In genomic region chr4:184814686-184815045, GRCh38 we compare ENCODE assay signal across 9 cellular contexts. TPM values are rescaled to one million over a fixed set of nuclear protein-coding genes. Genes with fewer than 3 reads are reported as not detected.
DNase-seq lines count a peak whose midpoint lies in the region; ATAC-seq and TF ChIP-seq lines count a peak whose summit lies in the region.
"Had no signal": no experiment of that assay in that cellular context is flagged by ENCODE, and none has a peak within 500 bp of the region (broad histone marks: within the 10 kb centered on the region; RNA-seq: fewer than 3 reads in every experiment).

No MANE protein-coding gene starts in this region.

- H3K27me3 ChIP-seq in HL-60 (ENCODE audit: insufficient read depth, poor library complexity, severe bottlenecking): no peaks in the 10 kb centered on the region
- H3K27me3 ChIP-seq in adipocyte (replicated peaks; ENCODE audit: control insufficient read depth, insufficient read depth, low read length): no peaks in the 10 kb centered on the region
- H3K27me3 ChIP-seq in liver (ENCODE audit: control insufficient read depth in 4 of 4, insufficient read depth in 4 of 4, low read length in 3 of 4): no peaks in the 10 kb centered on the region
- no peaks in the 10 kb centered on the region for H3K27me3 ChIP-seq in stomach

- ATAC-seq in GM19328 (IDR thresholded peaks at IDR 0.05; ENCODE audit: unreplicated experiment) (no peak), GM21717 (IDR thresholded peaks at IDR 0.05; ENCODE audit: unreplicated experiment) (no peak)

- peak overlapping the region; percentile 65 for H3K9ac ChIP-seq in adipocyte (ENCODE audit: low read length)
- H3K9ac ChIP-seq in liver (ENCODE audit: low read depth in 1 of 2, low read length in 2 of 2): peak overlapping the region in 1 of 2 donors; percentile 46

- DNase-seq in HL-60 (ENCODE audit: low read depth in 1 of 2, low spot score in 1 of 2) (no peak), adipocyte (ENCODE audit: low read depth) (peak; percentile 48), stomach (no peak), LoVo (ENCODE audit: low spot score) (no peak)
- no peak for DNase-seq in activated naive CD4-positive, alpha-beta T cell treated with anti-CD3 and anti-CD28 coated beads, Interleukin-2, amount 50 U/mL, for 16 hours
- DNase-seq: NCI-H748 treated with DMSO at 0.1 percent for 48 hours had no signal

- H3K9me3 ChIP-seq in adipocyte (ENCODE audit: control insufficient read depth, low read length) (no peaks in the 10 kb centered on the region), liver (ENCODE audit: control insufficient read depth in 4 of 4, low read length in 3 of 4) (no peaks in the 10 kb centered on the region), stomach (no peaks in the 10 kb centered on the region)

- peaks cover 24% of the 10 kb centered on the region for H3K36me3 ChIP-seq in adipocyte (ENCODE audit: control insufficient read depth, insufficient read depth, low read length, severe bottlenecking)
- peaks cover 0 to 2% (median 0%) of the 10 kb centered on the region in 4 donors for H3K36me3 ChIP-seq in liver (ENCODE audit: control insufficient read depth in 4 of 4, insufficient read depth in 3 of 4, low read depth in 1 of 4, low read length in 3 of 4)
- no peaks in the 10 kb centered on the region for H3K36me3 ChIP-seq in stomach

- H3K4me3 ChIP-seq in HL-60 (replicated peaks; ENCODE audit: insufficient read depth, low read length) (no peak overlapping the region), adipocyte (ENCODE audit: low read length) (peak overlapping the region; percentile 61), liver (ENCODE audit: low read depth in 1 of 3, low read length in 3 of 3) (peak overlapping the region in 1 of 3 donors; percentile 23), stomach (peak overlapping the region; percentile 1 to 22 (median 10))

- peak overlapping the region; percentile 33 for H3K27ac ChIP-seq in HL-60 (replicated peaks)
- peak overlapping the region; percentile 82 to 87 for H3K27ac ChIP-seq in liver (ENCODE audit: low read depth in 1 of 2, low read length in 2 of 2)
- peak overlapping the region in 4 of 5 donors; percentile 67 to 83 (median 78) for H3K27ac ChIP-seq in stomach

- no peak for TF ChIP-seq RAD21 in liver (IDR thresholded peaks at IDR 0.05)

- peaks cover 72% of the 10 kb centered on the region for H3K4me1 ChIP-seq in adipocyte (ENCODE audit: control insufficient read depth, insufficient read depth, low read length)
- peaks cover 9 to 92% (median 75%) of the 10 kb centered on the region in 4 donors for H3K4me1 ChIP-seq in liver (ENCODE audit: control insufficient read depth in 4 of 4, insufficient read depth in 4 of 4, low read length in 3 of 4)
- H3K4me1 ChIP-seq in stomach: peaks cover 21 to 74% (median 45%) of the 10 kb centered on the region in 4 donors

- TF ChIP-seq CTCF in HL-60 (IDR thresholded peaks at IDR 0.05; ENCODE audit: insufficient read depth, low read length) (no peak), liver (IDR thresholded peaks at IDR 0.05; ENCODE audit: low read depth, low read length, missing input control) (no peak), stomach (IDR thresholded peaks at IDR 0.05) (no peak)

- WGBS in liver: 24% methylated on average over 5 of the region's 5 CpGs
- WGBS in stomach, 5 donors: 17 to 31% (median 22%) methylated on average over 5 of the region's 5 CpGs

- intact Hi-C loops in stomach (cut with DNase I; ENCODE audit: low total_unique reads): no loop called here

- no peak for TF ChIP-seq POLR2A in stomach (IDR thresholded peaks at IDR 0.05)

- no peak for TF ChIP-seq EP300 in stomach (IDR thresholded peaks at IDR 0.05)

TF ChIP-seq in liver, 16 proteins besides CTCF, POLR2A, EP300 and RAD21:
- no peak for TF ChIP-seq HNF4A (conservative IDR thresholded peaks at IDR 0.05)
- TF ChIP-seq FOXA2 (IDR thresholded peaks at IDR 0.05): no peak
- TF ChIP-seq NR2F2 (IDR thresholded peaks at IDR 0.05): no peak
- no peak for TF ChIP-seq JUND (IDR thresholded peaks at IDR 0.05)
- no peak for TF ChIP-seq FOXA1 (IDR thresholded peaks at IDR 0.05)
- no peak for TF ChIP-seq EGR1 (IDR thresholded peaks at IDR 0.05; ENCODE audit: low read depth in 2 of 2)
- TF ChIP-seq TAF1 (conservative IDR thresholded peaks at IDR 0.05): no peak
- no peak for TF ChIP-seq GABPA (IDR thresholded peaks at IDR 0.05 in 1 of 2, conservative IDR thresholded peaks at IDR 0.05 in 1 of 2)
- TF ChIP-seq SP1 (IDR thresholded peaks at IDR 0.05): no peak
- TF ChIP-seq RXRA (IDR thresholded peaks at IDR 0.05): no peak
- no peak for TF ChIP-seq REST (IDR thresholded peaks at IDR 0.05)
- TF ChIP-seq YY1 (IDR thresholded peaks at IDR 0.05): no peak
- TF ChIP-seq HNF4G (IDR thresholded peaks at IDR 0.05): no peak
- no peak for TF ChIP-seq MAX (IDR thresholded peaks at IDR 0.05)
- no peak for TF ChIP-seq ATF3 (IDR thresholded peaks at IDR 0.05)
- no peak for TF ChIP-seq ZBTB33 (IDR thresholded peaks at IDR 0.05)

RNA-seq across cellular contexts. Expression of gene ACSL1, which starts 11.1 kb away (rescaled TPM):
- total RNA-seq in liver (1,000 to 10,000 TPM in 1 of 2 donors, 100 to 1,000 TPM in 1; 210 to 2,226 TPM), stomach (1,000 to 10,000 TPM in 1 of 5 donors, 10 to 100 TPM in 4; 47.1 to 1,170 (median 61.8) TPM)
- polyA plus RNA-seq in liver (1,000 to 10,000 TPM in 1 of 2 donors, 100 to 1,000 TPM in 1; 704 to 1,052 TPM), stomach (10 to 100 TPM; 42.8 to 48.2 (median 44.0) TPM)

Comparison
In these comparisons a context has a peak if more than half of its experiments do, and no peak if none do; other contexts are left out.
1. H3K27ac ChIP-seq: peak in every context shown above with its lines; median percentile 84 in liver; 78 in stomach; 33 in HL-60.